Comparison of ENCODE assay signal across 10 cellular contexts in the genomic region with DNA sequence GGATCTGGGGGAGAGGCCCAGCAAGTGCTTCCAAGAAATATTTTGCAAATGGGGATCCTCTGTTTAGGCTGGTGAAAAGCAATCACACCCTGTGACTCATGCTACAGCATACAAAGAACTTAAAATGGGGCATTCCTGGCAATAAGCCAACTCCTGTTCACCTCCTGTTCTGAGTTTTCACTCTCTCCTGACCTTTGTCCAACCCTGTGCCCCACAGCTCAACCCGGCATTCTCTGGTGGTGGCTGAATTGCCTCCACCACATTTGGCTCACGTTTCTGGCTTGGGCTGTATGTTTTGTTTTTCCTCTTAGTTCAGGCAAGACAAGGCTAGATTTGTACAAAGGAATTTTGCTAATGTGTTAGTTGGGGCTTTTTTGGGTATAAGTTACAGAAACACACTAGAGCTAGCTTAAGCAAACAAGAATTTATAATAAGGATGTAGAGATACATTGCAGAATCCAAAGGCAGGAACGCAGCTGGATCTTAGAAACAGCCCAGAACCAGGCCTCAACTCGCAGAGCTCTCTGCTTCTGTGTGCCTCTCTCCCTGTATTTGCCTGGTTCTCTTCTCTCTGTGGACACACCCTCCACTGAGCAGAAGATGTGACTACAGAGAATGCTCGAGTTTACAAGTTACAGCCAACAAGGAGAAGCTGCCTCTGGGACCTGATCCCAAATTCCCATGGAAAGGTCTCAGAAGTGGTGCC. TPM values are rescaled to one million over a fixed set of nuclear protein-coding genes. Genes with fewer than 3 reads are reported as not detected.
A peak's percentile ranks its signal among the peaks of the same experiment; 100 is the strongest.
DNase-seq lines count a peak whose midpoint lies in the region; ATAC-seq and TF ChIP-seq lines count a peak whose summit lies in the region.
"Had no signal": no experiment of that assay in that cellular context is flagged by ENCODE, and none has a peak within 500 bp of the region (broad histone marks: within the 10 kb centered on the region; RNA-seq: fewer than 3 reads in every experiment).

No MANE protein-coding gene starts in this region.

- H3K4me2 ChIP-seq in neural progenitor cell = no peak overlapping the region

- H3K36me3 ChIP-seq in esophagus muscularis mucosa (peaks cover 11 to 72% (median 55%) of the 10 kb centered on the region in 4 donors), neural progenitor cell (no peaks in the 10 kb centered on the region)

- WGBS in esophagus muscularis mucosa = 11% methylated on average over 5 of the region's 5 CpGs

- H3K9me3 Mint-ChIP-seq in neural progenitor cell = no peaks in the 10 kb centered on the region
- H3K9me3 Mint-ChIP-seq: stimulated activated memory B cell treated with anti-CD40 and anti-IgM and Interleukin-4, amounts not matched to agents 10 μg/mL and 1 μg/mL and 100 μg/mL, for 72 hours had no signal

- TF ChIP-seq CTCF in AG10803 (conservative IDR thresholded peaks at IDR 0.05; ENCODE audit: low read length) (no peak), esophagus muscularis mucosa (IDR thresholded peaks at IDR 0.05) (no peak), neural progenitor cell (IDR thresholded peaks at IDR 0.05) (no peak)

- no peaks in the 10 kb centered on the region for H3K27me3 ChIP-seq in esophagus muscularis mucosa
- no peaks in the 10 kb centered on the region for H3K27me3 ChIP-seq in neural progenitor cell

- no peaks in the 10 kb centered on the region for H3K79me2 ChIP-seq in neural progenitor cell (ENCODE audit: low read depth)

- H3K4me3 ChIP-seq in AG10803 (ENCODE audit: low read length) (no peak overlapping the region), esophagus muscularis mucosa (no peak overlapping the region), neural progenitor cell (no peak overlapping the region)

- H3K9ac ChIP-seq in neural progenitor cell = peak overlapping the region; percentile 22

- DNase-seq in AG10803 (ENCODE audit: low read depth) = peak; percentile 89
- peak; percentile 80 for DNase-seq in NCI-H226
- no peak for DNase-seq in esophagus muscularis mucosa (ENCODE audit: extremely low spot score)
- no peak for DNase-seq in neural progenitor cell (ENCODE audit: low spot score)
- no peak for DNase-seq in NCI-H1105 treated with DMSO at 0.1 percent for 48 hours (lab: John Stamatoyannopoulos, UW)
- no peak for DNase-seq in retina

- no peak for TF ChIP-seq EP300 in esophagus muscularis mucosa (IDR thresholded peaks at IDR 0.05)

- H3K36me3 Mint-ChIP-seq in neural progenitor cell = peaks cover 1% of the 10 kb centered on the region

- peaks cover 2% of the 10 kb centered on the region for H3K27me3 Mint-ChIP-seq in neural progenitor cell (ENCODE audit: insufficient read depth, low read depth)
- H3K27me3 Mint-ChIP-seq: stimulated activated memory B cell treated with anti-CD40 and anti-IgM and Interleukin-4, amounts not matched to agents 10 μg/mL and 1 μg/mL and 100 μg/mL, for 72 hours had no signal

- H3K27ac ChIP-seq in esophagus muscularis mucosa (replicated peaks in 1 of 4) (peak overlapping the region; percentile 25 to 72 (median 59)), neural progenitor cell (no peak overlapping the region)
- H3K27ac ChIP-seq: HL-60 had no signal

- no peak overlapping the region for H2AFZ ChIP-seq in neural progenitor cell (replicated peaks)

- H3F3A ChIP-seq in neural progenitor cell (ENCODE audit: low read depth) = no peaks in the 10 kb centered on the region

- H3K4me1 ChIP-seq in esophagus muscularis mucosa (peaks cover 22 to 28% (median 23%) of the 10 kb centered on the region in 4 donors), neural progenitor cell (no peaks in the 10 kb centered on the region)

- H3K27ac Mint-ChIP-seq in neural progenitor cell = peak overlapping the region; percentile 61
- H3K27ac Mint-ChIP-seq: stimulated activated memory B cell treated with anti-CD40 and anti-IgM and Interleukin-4, amounts not matched to agents 10 μg/mL and 1 μg/mL and 100 μg/mL, for 72 hours had no signal

- ATAC-seq in HG02938 (IDR thresholded peaks at IDR 0.05; ENCODE audit: unreplicated experiment) (no peak), HG03196 (IDR thresholded peaks at IDR 0.05; ENCODE audit: unreplicated experiment) (no peak)
- ATAC-seq: stimulated activated memory B cell treated with anti-CD40 and anti-IgM and Interleukin-4, amounts not matched to agents 10 μg/mL and 1 μg/mL and 100 μg/mL, for 72 hours had no signal

- peaks cover 8% of the 10 kb centered on the region for H3K4me1 Mint-ChIP-seq in neural progenitor cell

- H3K9me3 ChIP-seq in esophagus muscularis mucosa (no peaks in the 10 kb centered on the region), neural progenitor cell (ENCODE audit: low read depth) (no peaks in the 10 kb centered on the region)

- H4K20me1 ChIP-seq in neural progenitor cell (ENCODE audit: low read depth) = no peaks in the 10 kb centered on the region

- H3K4me3 Mint-ChIP-seq in neural progenitor cell = peak overlapping the region; percentile 16
- H3K4me3 Mint-ChIP-seq: stimulated activated memory B cell treated with anti-CD40 and anti-IgM and Interleukin-4, amounts not matched to agents 10 μg/mL and 1 μg/mL and 100 μg/mL, for 72 hours had no signal

- intact Hi-C loops in esophagus muscularis mucosa (cut with DNase I) = no loop called here

- no peak for TF ChIP-seq POLR2A in esophagus muscularis mucosa (IDR thresholded peaks at IDR 0.05; ENCODE audit: low read depth)

RNA-seq across cellular contexts. Expression of a gene that starts 9.4 kb away (rescaled TPM):
- total RNA-seq in esophagus muscularis mucosa = 10 to 100 TPM in 3 of 4 donors, 1 to 10 TPM in 1; 7.6 to 19.4 (median 12.5) TPM
- 10.1 and 14.6 TPM in 2 replicates for total RNA-seq in neural progenitor cell (ENCODE audit: low replicate concordance)

RNA-seq across cellular contexts. Expression of a gene that starts 18.6 kb away (rescaled TPM):
- total RNA-seq in esophagus muscularis mucosa (under 1 TPM in 2 of 4 donors, not detected in 2; 0.32 to 0.33 TPM), neural progenitor cell (ENCODE audit: low replicate concordance) (1.1 TPM in 1 of 2 replicates, not detected in the other)

RNA-seq across cellular contexts. Expression of a gene that starts 40.6 kb away (rescaled TPM):
- total RNA-seq in esophagus muscularis mucosa (10 to 100 TPM; 19.9 to 34.4 (median 26.4) TPM), neural progenitor cell (ENCODE audit: low replicate concordance) (12.9 and 31.4 TPM in 2 replicates)

Comparison
In these comparisons a context has a peak if more than half of its experiments do, and no peak if none do; other contexts are left out.
1. DNase-seq: peak in AG10803 (single experiment) and NCI-H226 (single experiment); none in esophagus muscularis mucosa (single experiment), neural progenitor cell (single experiment), NCI-H1105 treated with DMSO at 0.1 percent for 48 hours (single experiment) and retina (single experiment).